In the genomic region with DNA sequence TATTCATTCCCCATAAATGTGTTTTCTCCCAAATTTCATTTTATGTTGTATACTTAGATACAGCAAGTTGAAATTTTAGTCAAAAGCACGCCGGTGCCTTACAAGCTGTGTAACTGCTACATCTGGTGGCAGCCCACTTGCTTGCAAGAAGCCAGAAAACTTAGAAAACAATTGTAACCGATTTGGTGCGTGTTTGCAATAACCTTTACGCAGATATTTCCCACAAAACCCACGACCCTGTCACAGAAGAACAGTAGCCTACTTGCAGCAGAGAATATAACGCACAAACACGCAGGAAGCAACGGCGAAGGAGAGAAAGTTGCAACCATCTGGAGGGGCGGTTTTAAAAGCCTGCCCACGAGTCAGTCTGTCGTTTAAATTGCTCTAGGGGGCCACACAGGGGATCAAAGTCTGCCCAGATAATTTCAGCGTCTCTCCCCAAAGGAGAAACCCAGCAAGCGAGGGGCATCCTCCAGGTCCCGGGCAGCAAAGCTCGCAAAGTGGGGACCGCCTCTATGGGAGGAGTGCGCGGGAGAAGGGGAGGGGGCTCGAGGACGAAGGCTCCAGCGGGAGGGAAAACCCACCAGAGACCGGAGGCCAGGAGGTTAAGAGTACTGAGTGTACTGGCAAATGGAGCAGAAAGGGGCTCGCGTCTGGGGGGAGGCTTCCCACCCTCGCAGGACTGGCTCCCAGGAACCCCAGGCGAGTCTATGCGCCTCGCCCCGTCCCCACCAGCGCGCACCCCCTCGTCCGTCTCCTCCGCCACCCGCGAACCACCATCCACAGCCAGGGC, we compare ENCODE assay signal across 8 cellular contexts. TPM values are rescaled to one million over a fixed set of nuclear protein-coding genes. Genes with fewer than 3 reads are reported as not detected.
DNase-seq lines count a peak whose midpoint lies in the region; ATAC-seq and TF ChIP-seq lines count a peak whose summit lies in the region.

No MANE protein-coding gene starts in this region.

- TF ChIP-seq EP300 in Ishikawa (IDR thresholded peaks at IDR 0.05; ENCODE audit: borderline replicate concordance) (0 out of 2 replicates have a peak, but pooled peaks have one; percentile 19), upper lobe of left lung (IDR thresholded peaks at IDR 0.05) (no peak)

- H3K9me3 Mint-ChIP-seq in CD14-positive monocyte, result no peaks in the 10 kb centered on the region

- no peaks in the 10 kb centered on the region for H3K9me2 ChIP-seq in SU-DHL-6 (replicated peaks; ENCODE audit: insufficient read depth, low read length)

- DNase-seq in CD14-positive monocyte (ENCODE audit: low spot score) (peak; percentile 49), GM19240 (ENCODE audit: insufficient read length, low spot score) (peak; percentile 5), adipocyte (ENCODE audit: low read depth) (peak; percentile 82), heart right ventricle (peak in 1 of 2 donors; percentile 51), pons (ENCODE audit: low spot score) (peak; percentile 83), upper lobe of left lung (peak in 1 of 2 donors; percentile 44)

- peaks cover 40% of the 10 kb centered on the region for H4K20me1 ChIP-seq in SU-DHL-6 (ENCODE audit: low read depth, low read length)

- no peaks in the 10 kb centered on the region for H3K27me3 ChIP-seq in SU-DHL-6 (ENCODE audit: low read length)
- no peaks in the 10 kb centered on the region for H3K27me3 ChIP-seq in adipocyte (replicated peaks; ENCODE audit: control insufficient read depth, insufficient read depth, low read length)
- H3K27me3 ChIP-seq in heart right ventricle, result no peaks in the 10 kb centered on the region
- no peaks in the 10 kb centered on the region for H3K27me3 ChIP-seq in upper lobe of left lung

- H3K4me3 Mint-ChIP-seq in CD14-positive monocyte, result peak overlapping the region; percentile 94 to 95

- peaks cover 0 to 1% of the 10 kb centered on the region in 2 donors for H3K36me3 Mint-ChIP-seq in CD14-positive monocyte

- peaks cover 63% of the 10 kb centered on the region for H3K79me2 ChIP-seq in SU-DHL-6 (ENCODE audit: insufficient read depth, low read length)

- peak overlapping the region; percentile 99 for H3K9ac ChIP-seq in SU-DHL-6 (ENCODE audit: low read length)
- peak overlapping the region; percentile 94 for H3K9ac ChIP-seq in adipocyte (ENCODE audit: low read length)

- H3K4me3 ChIP-seq in SU-DHL-6 (ENCODE audit: insufficient read depth, low read length, poor library complexity, severe bottlenecking), result peak overlapping the region; percentile 64
- H3K4me3 ChIP-seq in adipocyte (ENCODE audit: low read length), result peak overlapping the region; percentile 91
- peak overlapping the region; percentile 63 to 88 (median 80) for H3K4me3 ChIP-seq in heart right ventricle
- peak overlapping the region; percentile 71 to 89 (median 84) for H3K4me3 ChIP-seq in upper lobe of left lung

- intact Hi-C loops in CD14-positive monocyte (cut with micrococcal nuclease) (loop anchor here (5.0 to 10.0 kb wide), 2 partner anchors 273 to 275 kb away; a partner anchor contains a TSS), heart right ventricle (cut with DNase I) (loop anchor here in 9 of 10 donors (1.0 to 10.0 kb wide), 12 partner anchors 75 to 275 kb away; a partner anchor contains a TSS)

- no peak overlapping the region for H2AFZ ChIP-seq in SU-DHL-6 (ENCODE audit: low read depth, low read length, severe bottlenecking)

- TF ChIP-seq CTCF in CD14-positive monocyte (IDR thresholded peaks at IDR 0.05) (peak; percentile 29), SU-DHL-6 (IDR thresholded peaks at IDR 0.05; ENCODE audit: insufficient read depth, low read length, poor library complexity, severe bottlenecking) (peak; percentile 76), heart right ventricle (IDR thresholded peaks at IDR 0.05) (peak in 7 of 9 donors; percentile 35 to 69 (median 54)), upper lobe of left lung (IDR thresholded peaks at IDR 0.05) (peak in 4 of 6 experiments; percentile 20 to 47 (median 30))

- H3K36me3 ChIP-seq in SU-DHL-6 (ENCODE audit: low read length) (no peaks in the 10 kb centered on the region), adipocyte (ENCODE audit: control insufficient read depth, insufficient read depth, low read length, severe bottlenecking) (no peaks in the 10 kb centered on the region), heart right ventricle (no peaks in the 10 kb centered on the region), upper lobe of left lung (no peaks in the 10 kb centered on the region)

- peak; percentile 48 for TF ChIP-seq RAD21 in Ishikawa (IDR thresholded peaks at IDR 0.05; ENCODE audit: low read depth)

- H3F3A ChIP-seq in SU-DHL-6 (ENCODE audit: insufficient read depth), result peaks cover 27% of the 10 kb centered on the region

- peak in 1 of 4 donors; percentile 16 for TF ChIP-seq POLR2A in upper lobe of left lung (IDR thresholded peaks at IDR 0.05)

- H3K27me3 Mint-ChIP-seq in CD14-positive monocyte (ENCODE audit: low read depth in 3 of 3), result peaks cover 0 to 3% (median 0%) of the 10 kb centered on the region in 3 donors

- 0% methylated on average over 33 to 38 of the region's 38 CpGs for WGBS in heart right ventricle, 2 donors
- WGBS in upper lobe of left lung, 2 donors, result 0% methylated on average over 24 of the region's 38 CpGs

- H3K27ac ChIP-seq in SU-DHL-6 (ENCODE audit: low read depth, low read length) (peak overlapping the region; percentile 96), heart right ventricle (peak overlapping the region; percentile 90 to 96 (median 93)), upper lobe of left lung (peak overlapping the region; percentile 94 to 99 (median 95))

- peak overlapping the region; percentile 78 to 89 (median 82) for H3K27ac Mint-ChIP-seq in CD14-positive monocyte

- no peaks in the 10 kb centered on the region for H3K9me3 ChIP-seq in SU-DHL-6 (ENCODE audit: insufficient read depth, low read length)
- H3K9me3 ChIP-seq in adipocyte (ENCODE audit: control insufficient read depth, low read length), result no peaks in the 10 kb centered on the region
- no peaks in the 10 kb centered on the region for H3K9me3 ChIP-seq in heart right ventricle
- H3K9me3 ChIP-seq in upper lobe of left lung, result no peaks in the 10 kb centered on the region

- peaks cover 25% of the 10 kb centered on the region for H3K4me1 ChIP-seq in adipocyte (ENCODE audit: control insufficient read depth, insufficient read depth, low read length)
- H3K4me1 ChIP-seq in heart right ventricle, result peaks cover 0 to 58% (median 17%) of the 10 kb centered on the region in 9 donors
- peaks cover 9 to 14% (median 13%) of the 10 kb centered on the region in 4 donors for H3K4me1 ChIP-seq in upper lobe of left lung

- H3K4me1 Mint-ChIP-seq in CD14-positive monocyte, result peaks cover 59% of the 10 kb centered on the region

- ATAC-seq in heart right ventricle (peak; percentile 25 to 78 (median 63)), upper lobe of left lung (ENCODE audit: low FRiP score in 2 of 2) (peak; percentile 60 to 68)

- H3K4me2 ChIP-seq in SU-DHL-6 (ENCODE audit: low read depth, low read length, poor library complexity, severe bottlenecking), result peak overlapping the region; percentile 89

TF ChIP-seq in Ishikawa, 13 proteins besides CTCF, POLR2A, EP300 and RAD21:
- TF ChIP-seq ZBTB7A (IDR thresholded peaks at IDR 0.05; ENCODE audit: low read depth) (peak; percentile 75), YY1 (IDR thresholded peaks at IDR 0.05; ENCODE audit: low read depth) (no peak)

RNA-seq across cellular contexts. Expression of a gene that starts 1.2 kb away (rescaled TPM):
- polyA plus RNA-seq in CD14-positive monocyte (10 to 100 TPM in 1 of 2 donors, 1 to 10 TPM in 1; 6.3 to 20.0 TPM), heart right ventricle (10 to 100 TPM in 1 of 2 donors, 1 to 10 TPM in 1; 5.8 to 11.6 TPM)
- total RNA-seq in heart right ventricle (10 to 100 TPM; 27.6 to 41.8 (median 31.8) TPM), upper lobe of left lung (10 to 100 TPM; 21.9 to 70.2 (median 53.8) TPM)
